Comparison of ENCODE assay signal across 9 cellular contexts in genomic region chr11:90779098-90779497, GRCh38.
"Had no signal": no experiment of that assay in that cellular context is flagged by ENCODE, and none has a peak within 500 bp of the region (broad histone marks: within the 10 kb centered on the region; RNA-seq: fewer than 3 reads in every experiment).

No MANE protein-coding gene starts in this region.

- DNase-seq: IMR-90, KBM-7, KG1 had no signal

- H3K4me1 Mint-ChIP-seq: IgD-negative memory B cell had no signal

- H3K27ac Mint-ChIP-seq: IgD-negative memory B cell had no signal

- H3K36me3 Mint-ChIP-seq: IgD-negative memory B cell had no signal

- H3K4me3 Mint-ChIP-seq: IgD-negative memory B cell had no signal

- H3K4me2 ChIP-seq: KMS-11 had no signal

- H3K27ac ChIP-seq: HL-60, KMS-11 had no signal

- ATAC-seq: HepG2, K562 had no signal

- H3K4me3 ChIP-seq: K562 had no signal

- H3K27me3 Mint-ChIP-seq: IgD-negative memory B cell had no signal

- FAIRE-seq: HepG2, HTR-8/SVneo, K562 had no signal
